ENCODE assay signal across 6 cellular contexts in genomic region chr19:58326501-58326913, GRCh38. TPM values are rescaled to one million over a fixed set of nuclear protein-coding genes. Genes with fewer than 3 reads are reported as not detected.
DNase-seq lines count a peak whose midpoint lies in the region; TF ChIP-seq lines count a peak whose summit lies in the region.

No MANE protein-coding gene starts in this region.

- H3K27ac ChIP-seq in OCI-LY1 (ENCODE audit: low read depth, low read length, poor library complexity, severe bottlenecking) = no peak overlapping the region
- peak overlapping the region; percentile 82 for H3K27ac ChIP-seq in subcutaneous abdominal adipose tissue (ENCODE audit: low read depth, low read length)

- no peaks in the 10 kb centered on the region for H3K9me2 ChIP-seq in OCI-LY1 (ENCODE audit: low read depth, low read length)

- no peaks in the 10 kb centered on the region for H3K9me3 ChIP-seq in OCI-LY1 (ENCODE audit: low read length)
- H3K9me3 ChIP-seq in subcutaneous abdominal adipose tissue (ENCODE audit: control insufficient read depth in 5 of 5, low read length in 5 of 5) = no peaks in the 10 kb centered on the region

- no peaks in the 10 kb centered on the region for H4K20me1 ChIP-seq in OCI-LY1 (ENCODE audit: insufficient read depth, low read length)

- H3K4me2 ChIP-seq in OCI-LY1 (ENCODE audit: low read length) = peak overlapping the region; percentile 71

- peak overlapping the region; percentile 80 for H3K9ac ChIP-seq in OCI-LY1 (ENCODE audit: low read length)
- peak overlapping the region; percentile 56 to 93 (median 87) for H3K9ac ChIP-seq in subcutaneous abdominal adipose tissue (ENCODE audit: low read length in 5 of 5)

- H3K27me3 ChIP-seq in OCI-LY1 (ENCODE audit: insufficient read depth, low read length) (no peaks in the 10 kb centered on the region), subcutaneous abdominal adipose tissue (ENCODE audit: control insufficient read depth in 5 of 5, insufficient read depth in 4 of 5, low read length in 5 of 5) (no peaks in the 10 kb centered on the region)

- no peaks in the 10 kb centered on the region for H3F3A ChIP-seq in OCI-LY1 (ENCODE audit: insufficient read depth, low read length)

- H3K36me3 ChIP-seq in OCI-LY1 (ENCODE audit: insufficient read depth, low read length) (no peaks in the 10 kb centered on the region), subcutaneous abdominal adipose tissue (ENCODE audit: control insufficient read depth in 5 of 5, insufficient read depth in 5 of 5, low read length in 5 of 5) (peaks cover 0 to 10% (median 7%) of the 10 kb centered on the region in 5 donors)

- H3K79me2 ChIP-seq in OCI-LY1 (ENCODE audit: insufficient read depth, low read length) = no peaks in the 10 kb centered on the region

- peak overlapping the region; percentile 74 for H3K4me3 ChIP-seq in OCI-LY1 (ENCODE audit: low read depth, low read length, poor library complexity, severe bottlenecking)
- peak overlapping the region; percentile 87 for H3K4me3 ChIP-seq in fibroblast of villous mesenchyme (ENCODE audit: low read depth, low read length)
- peak overlapping the region; percentile 86 to 99 (median 88) for H3K4me3 ChIP-seq in subcutaneous abdominal adipose tissue (ENCODE audit: low read depth in 1 of 5, low read length in 5 of 5)

- peaks cover 34% of the 10 kb centered on the region for H3K4me1 ChIP-seq in OCI-LY1 (ENCODE audit: insufficient read depth, low read length, severe bottlenecking)
- H3K4me1 ChIP-seq in subcutaneous abdominal adipose tissue (ENCODE audit: control insufficient read depth in 5 of 5, insufficient read depth in 5 of 5, low read length in 5 of 5) = peaks cover 10 to 38% (median 26%) of the 10 kb centered on the region in 5 donors

- no peak for TF ChIP-seq CTCF in OCI-LY1 (IDR thresholded peaks at IDR 0.05; ENCODE audit: low read length)
- no peak for TF ChIP-seq CTCF in fibroblast of villous mesenchyme (IDR thresholded peaks at IDR 0.05; ENCODE audit: insufficient read depth, low read depth, low read length)

- DNase-seq in fibroblast of villous mesenchyme (ENCODE audit: low read depth) = no peak
- no peak for DNase-seq in activated naive CD4-positive, alpha-beta T cell (lab: John Stamatoyannopoulos, UW)
- no peak for DNase-seq in stimulated activated naive CD4-positive, alpha-beta T cell treated with Interleukin-2 at 50 U/mL for 16 hours (lab: John Stamatoyannopoulos, UW)
- no peak for DNase-seq in NCI-H345 treated with DMSO at 0.1 percent for 48 hours (lab: John Stamatoyannopoulos, UW; ENCODE audit: unreplicated experiment)

- H2AFZ ChIP-seq in OCI-LY1 (ENCODE audit: low read length) = no peak overlapping the region

RNA-seq across cellular contexts. Expression of gene ZSCAN22, which starts 0.3 kb away (rescaled TPM):
- 2.6 and 3.0 TPM in 2 replicates for total RNA-seq in fibroblast of villous mesenchyme

RNA-seq across cellular contexts. Expression of gene ERVK3-1, which starts 21.3 kb away (rescaled TPM):
- total RNA-seq in fibroblast of villous mesenchyme = 30.6 and 34.5 TPM in 2 replicates

RNA-seq across cellular contexts. Expression of gene A1BG, which starts 26.8 kb away (rescaled TPM):
- total RNA-seq in fibroblast of villous mesenchyme = 1.3 TPM in 2 replicates

RNA-seq across cellular contexts. Expression of gene ZNF497, which starts 36.0 kb away (rescaled TPM):
- 0.32 and 0.86 TPM in 2 replicates for total RNA-seq in fibroblast of villous mesenchyme

RNA-seq across cellular contexts. Expression of gene ZNF8, which starts 47.8 kb away (rescaled TPM):
- total RNA-seq in fibroblast of villous mesenchyme = 6.4 and 9.5 TPM in 2 replicates
